In genomic region chr4:122733805-122734155, GRCh38 we compare ENCODE assay signal across 9 cellular contexts. TPM values are rescaled to one million over a fixed set of nuclear protein-coding genes. Genes with fewer than 3 reads are reported as not detected.
DNase-seq lines count a peak whose midpoint lies in the region; ATAC-seq and TF ChIP-seq lines count a peak whose summit lies in the region.
"Had no signal": no experiment of that assay in that cellular context is flagged by ENCODE, and none has a peak within 500 bp of the region (broad histone marks: within the 10 kb centered on the region; RNA-seq: fewer than 3 reads in every experiment).

No MANE protein-coding gene starts in this region.

- H3K4me3 Mint-ChIP-seq in Calu3 (ENCODE audit: low read depth, unreplicated experiment) (peak overlapping the region; percentile 83), endodermal cell (peak overlapping the region; percentile 84)

- H3K4me1 ChIP-seq in OCI-LY3 (ENCODE audit: low read length) (peaks cover 9% of the 10 kb centered on the region), endodermal cell (ENCODE audit: control insufficient read depth, insufficient read depth, low read length) (no peaks in the 10 kb centered on the region), neuron (ENCODE audit: insufficient read depth, low read length) (peaks cover 9% of the 10 kb centered on the region)

- peaks cover 14% of the 10 kb centered on the region for H3K36me3 Mint-ChIP-seq in Calu3 (ENCODE audit: insufficient read depth, unreplicated experiment)
- peaks cover 8% of the 10 kb centered on the region for H3K36me3 Mint-ChIP-seq in endodermal cell (ENCODE audit: low read depth)

- peak overlapping the region; percentile 93; the same call in 1 of the 2 replicates for H2AFZ ChIP-seq in OCI-LY3 (ENCODE audit: low read depth, low read length)
- H2AFZ ChIP-seq in neuron (ENCODE audit: low read depth, low read length) = peak overlapping the region; percentile 59

- TF ChIP-seq CTCF in Calu3 (IDR thresholded peaks at IDR 0.05; ENCODE audit: unreplicated experiment) (no peak), OCI-LY3 (IDR thresholded peaks at IDR 0.05; ENCODE audit: low read depth, low read length) (no peak), endodermal cell (conservative IDR thresholded peaks at IDR 0.05) (no peak)

- H3K27ac Mint-ChIP-seq in Calu3 (ENCODE audit: unreplicated experiment) (no peak overlapping the region), endodermal cell (peak overlapping the region; percentile 94)

- CTCF ChIA-PET in Calu3 (lab: Charles Lee) = no interaction called here

- H3K79me2 ChIP-seq in OCI-LY3 (ENCODE audit: low read length) = no peaks in the 10 kb centered on the region

- H3K4me2 ChIP-seq in OCI-LY3 (ENCODE audit: low read length) = peak overlapping the region; percentile 88

- no peaks in the 10 kb centered on the region for H3K4me1 Mint-ChIP-seq in Calu3 (ENCODE audit: low read depth, unreplicated experiment)
- peaks cover 3% of the 10 kb centered on the region for H3K4me1 Mint-ChIP-seq in endodermal cell

- H3K27me3 ChIP-seq in OCI-LY3 (ENCODE audit: low read depth, low read length) (no peaks in the 10 kb centered on the region), endodermal cell (ENCODE audit: control insufficient read depth, insufficient read depth, low read length, poor library complexity, severe bottlenecking) (no peaks in the 10 kb centered on the region), neuron (ENCODE audit: insufficient read depth, low read length) (no peaks in the 10 kb centered on the region)

- no TSS peak for BruUV-seq in Calu3 (replicated peaks; lab: Mats Ljungman, UMichigan)

- H3K9me3 ChIP-seq in OCI-LY3 (ENCODE audit: insufficient read depth, low read length) (no peaks in the 10 kb centered on the region), endodermal cell (ENCODE audit: control insufficient read depth, low read length) (peaks cover 7% of the 10 kb centered on the region), neuron (ENCODE audit: low read length) (no peaks in the 10 kb centered on the region)

- no peaks in the 10 kb centered on the region for H3K9me3 Mint-ChIP-seq in Calu3 (ENCODE audit: low read depth, unreplicated experiment)
- peaks cover 6% of the 10 kb centered on the region for H3K9me3 Mint-ChIP-seq in endodermal cell

- DNase-seq in Calu3 (no peak), endodermal cell (no peak), cortex of kidney (lab: John Stamatoyannopoulos, UW) (no peak), KG1 (lab: John Stamatoyannopoulos, UW) (no peak)
- DNase-seq: NK-92 treated with Interleukin-12 subunit alpha and Interleukin-12 subunit beta, amount 100 ng/mL, for 24 hours had no signal

- intact Hi-C loops in Calu3 (cut with micrococcal nuclease; ENCODE audit: unreplicated experiment) = no loop called here

- H3K27me3 Mint-ChIP-seq in Calu3 (ENCODE audit: unreplicated experiment) (no peaks in the 10 kb centered on the region), endodermal cell (ENCODE audit: insufficient read depth) (no peaks in the 10 kb centered on the region)

- H3K4me3 ChIP-seq in OCI-LY3 (ENCODE audit: low read length) (peak overlapping the region; percentile 90; the same call in 1 of the 2 replicates), endodermal cell (ENCODE audit: low read length) (peak overlapping the region; percentile 88), neuron (ENCODE audit: low read length) (peak overlapping the region; percentile 80)

- H3K36me3 ChIP-seq in OCI-LY3 (replicated peaks; ENCODE audit: low read depth, low read length) (no peaks in the 10 kb centered on the region), endodermal cell (ENCODE audit: control insufficient read depth, insufficient read depth, low read length) (no peaks in the 10 kb centered on the region), neuron (ENCODE audit: insufficient read depth, low read length) (no peaks in the 10 kb centered on the region)

- H3K9ac ChIP-seq in OCI-LY3 (ENCODE audit: low read length) = 0 out of 2 replicates have a peak overlapping the region, but pooled peaks have one; percentile 40
- no peak overlapping the region for H3K9ac ChIP-seq in endodermal cell (ENCODE audit: extremely low read depth, low read length, poor library complexity, severe bottlenecking)

- H3K27ac ChIP-seq in OCI-LY3 (ENCODE audit: low read length) = no peak overlapping the region
- H3K27ac ChIP-seq in endodermal cell (ENCODE audit: low read depth, low read length) = no peak overlapping the region

- 100% methylated on average over 1 of the region's 1 CpG; no CpG with 5 or more reads in 1 of the 2 experiments for WGBS in endodermal cell (ENCODE audit: insufficient coverage in 1 of 2, insufficient read length in 1 of 2), 2 experiments

- H4K20me1 ChIP-seq in OCI-LY3 (ENCODE audit: insufficient read depth, low read length) = no peaks in the 10 kb centered on the region

- ATAC-seq in HG03460 (IDR thresholded peaks at IDR 0.05; ENCODE audit: unreplicated experiment) (no peak), HG02970 (IDR thresholded peaks at IDR 0.05; ENCODE audit: low FRiP score, unreplicated experiment) (no peak)

RNA-seq across cellular contexts. Expression of gene BBS12, which starts 1.3 kb away (rescaled TPM):
- 2.4 TPM in 2 replicates for total RNA-seq in Calu3 (2022)
- 1 to 10 TPM; 4.1 to 4.2 TPM for total RNA-seq in endodermal cell
- polyA plus RNA-seq in endodermal cell (2013, experiment 1 of 2) = 6.2 TPM
- 5.4 TPM for polyA plus RNA-seq in endodermal cell (2013, experiment 2 of 2)
